ENCODE assay signal across 1 cellular context in genomic region chr22:36562261-36562835, GRCh38.
TF ChIP-seq lines count a peak whose summit lies in the region.

No MANE protein-coding gene starts in this region.

TF ChIP-seq in K562, 482 proteins besides CTCF, POLR2A, EP300 and RAD21:
- TF ChIP-seq FOSL1 (tag; conservative IDR thresholded peaks at IDR 0.05): 0 out of 2 replicates have a peak, but pooled peaks have one; percentile 16
- TF ChIP-seq PRDM10 (IDR thresholded peaks at IDR 0.05; ENCODE audit: partially characterized antibody): peak; percentile 75
- no peak for TF ChIP-seq ZNF217 (CRISPR knock-in tag; IDR thresholded peaks at IDR 0.05)
